ENCODE assay signal across 8 cellular contexts in the genomic region with DNA sequence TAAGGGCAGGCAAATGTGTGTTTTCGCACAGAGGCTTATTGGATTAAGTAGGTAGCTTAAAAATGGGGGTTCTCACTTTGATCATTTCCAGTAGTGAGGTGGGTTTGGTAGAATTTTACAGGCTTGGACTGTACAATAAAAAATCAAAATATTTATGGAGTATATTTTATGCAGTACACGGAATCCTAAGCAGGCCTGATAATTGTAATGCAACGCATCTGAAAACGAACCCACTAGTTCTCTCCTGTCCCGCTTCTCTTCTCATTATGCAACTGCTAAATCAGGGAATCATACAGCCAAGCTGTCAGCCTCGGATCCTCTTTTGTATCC. TPM values are rescaled to one million over a fixed set of nuclear protein-coding genes. Genes with fewer than 3 reads are reported as not detected.
A peak's percentile ranks its signal among the peaks of the same experiment; 100 is the strongest.
DNase-seq lines count a peak whose midpoint lies in the region; ATAC-seq and TF ChIP-seq lines count a peak whose summit lies in the region.

No MANE protein-coding gene starts in this region.

- H3K27ac Mint-ChIP-seq in activated naive CD4-positive, alpha-beta T cell treated with anti-CD3 and anti-CD28 coated beads for 36 hours: peak overlapping the region; percentile 68
- peak overlapping the region; percentile 95 for H3K27ac Mint-ChIP-seq in activated T-cell treated with anti-CD3 and anti-CD28 coated beads, Interleukin-2, amount 50 U/mL, for 72 hours
- peak overlapping the region; percentile 97 for H3K27ac Mint-ChIP-seq in type B pancreatic cell

- 57% methylated on average over 6 of the region's 6 CpGs for WGBS in right lobe of liver (ENCODE audit: insufficient coverage, low coverage, low lambda C conversion rate, missing lambda C conversion rate)

- H3K36me3 ChIP-seq in right lobe of liver: no peaks in the 10 kb centered on the region
- H3K36me3 ChIP-seq in mucosa of descending colon (ENCODE audit: low read depth): no peaks in the 10 kb centered on the region

- H3K9me3 Mint-ChIP-seq in activated naive CD4-positive, alpha-beta T cell treated with anti-CD3 and anti-CD28 coated beads for 36 hours: no peaks in the 10 kb centered on the region
- no peaks in the 10 kb centered on the region for H3K9me3 Mint-ChIP-seq in activated T-cell treated with anti-CD3 and anti-CD28 coated beads, Interleukin-2, amount 50 U/mL, for 72 hours
- H3K9me3 Mint-ChIP-seq in type B pancreatic cell: no peaks in the 10 kb centered on the region

- no peaks in the 10 kb centered on the region for H3K27me3 ChIP-seq in right lobe of liver

- no peaks in the 10 kb centered on the region for H3K27me3 Mint-ChIP-seq in activated naive CD4-positive, alpha-beta T cell treated with anti-CD3 and anti-CD28 coated beads for 36 hours (ENCODE audit: low read depth)
- no peaks in the 10 kb centered on the region for H3K27me3 Mint-ChIP-seq in activated T-cell treated with anti-CD3 and anti-CD28 coated beads, Interleukin-2, amount 50 U/mL, for 72 hours (ENCODE audit: low read depth)
- peaks cover 5% of the 10 kb centered on the region for H3K27me3 Mint-ChIP-seq in type B pancreatic cell

- DNase-seq in activated naive CD4-positive, alpha-beta T cell treated with anti-CD3 and anti-CD28 coated beads for 36 hours: no peak
- DNase-seq in activated naive CD4-positive, alpha-beta T cell treated with anti-CD3 and anti-CD28 coated beads, Interleukin-2, amount 50 U/mL, for 16 hours: no peak
- no peak for DNase-seq in activated T-cell treated with anti-CD3 and anti-CD28 coated beads, Interleukin-2, amount 50 U/mL, for 72 hours
- DNase-seq in right lobe of liver (no peak), type B pancreatic cell (ENCODE audit: extremely low spot score, unreplicated experiment) (no peak), GOT3 (lab: John Stamatoyannopoulos, UW) (no peak), NCI-H1105 treated with DMSO at 0.1 percent for 48 hours (lab: John Stamatoyannopoulos, UW) (no peak), mucosa of descending colon (no peak)

- no peaks in the 10 kb centered on the region for H3K9me3 ChIP-seq in right lobe of liver
- no peaks in the 10 kb centered on the region for H3K9me3 ChIP-seq in mucosa of descending colon

- H3K4me3 ChIP-seq in right lobe of liver (peak overlapping the region in 2 of 3 donors; percentile 68 to 96), mucosa of descending colon (no peak overlapping the region)

- peaks cover 2% of the 10 kb centered on the region for H3K36me3 Mint-ChIP-seq in activated naive CD4-positive, alpha-beta T cell treated with anti-CD3 and anti-CD28 coated beads for 36 hours (ENCODE audit: low read depth)
- no peaks in the 10 kb centered on the region for H3K36me3 Mint-ChIP-seq in activated T-cell treated with anti-CD3 and anti-CD28 coated beads, Interleukin-2, amount 50 U/mL, for 72 hours (ENCODE audit: insufficient read depth in 2 of 2)
- no peaks in the 10 kb centered on the region for H3K36me3 Mint-ChIP-seq in type B pancreatic cell

- H3K27ac ChIP-seq in right lobe of liver: no peak overlapping the region

- CTCF ChIA-PET in activated naive CD4-positive, alpha-beta T cell treated with anti-CD3 and anti-CD28 coated beads for 36 hours (lab: Charles Lee): interaction anchor here (0.7 to 7.2 kb wide), 6 partner anchors 9 to 1122 kb away, joined by 3 to 82 read pairs (median 5); no protein-coding TSS in a partner anchor

- ATAC-seq in activated T-cell treated with anti-CD3 and anti-CD28 coated beads, Interleukin-2, amount 50 U/mL, for 72 hours (replicated peaks in 1 of 2): no peak
- no peak for ATAC-seq in right lobe of liver
- no peak for ATAC-seq in mucosa of descending colon

- peaks cover 46% of the 10 kb centered on the region for H3K4me1 Mint-ChIP-seq in activated naive CD4-positive, alpha-beta T cell treated with anti-CD3 and anti-CD28 coated beads for 36 hours (ENCODE audit: low read depth)
- peaks cover 52% of the 10 kb centered on the region for H3K4me1 Mint-ChIP-seq in activated T-cell treated with anti-CD3 and anti-CD28 coated beads, Interleukin-2, amount 50 U/mL, for 72 hours (ENCODE audit: low read depth)
- H3K4me1 Mint-ChIP-seq in type B pancreatic cell (ENCODE audit: unreplicated experiment): peaks cover 30% of the 10 kb centered on the region

- H3K4me3 Mint-ChIP-seq in activated naive CD4-positive, alpha-beta T cell treated with anti-CD3 and anti-CD28 coated beads for 36 hours: peak overlapping the region; percentile 87
- peak overlapping the region; percentile 97 to 99 for H3K4me3 Mint-ChIP-seq in activated T-cell treated with anti-CD3 and anti-CD28 coated beads, Interleukin-2, amount 50 U/mL, for 72 hours
- H3K4me3 Mint-ChIP-seq in type B pancreatic cell: peak overlapping the region; percentile 96

- no peak for TF ChIP-seq CTCF in right lobe of liver (IDR thresholded peaks at IDR 0.05)
- no peak for TF ChIP-seq CTCF in type B pancreatic cell (conservative IDR thresholded peaks at IDR 0.05)
- no peak for TF ChIP-seq CTCF in mucosa of descending colon (IDR thresholded peaks at IDR 0.05)

- no peak for TF ChIP-seq POLR2A in right lobe of liver (IDR thresholded peaks at IDR 0.05)

- peaks cover 0 to 17% (median 2%) of the 10 kb centered on the region in 4 donors for H3K4me1 ChIP-seq in right lobe of liver
- H3K4me1 ChIP-seq in mucosa of descending colon (ENCODE audit: low read depth): peaks cover 10% of the 10 kb centered on the region

- intact Hi-C loops in activated naive CD4-positive, alpha-beta T cell treated with anti-CD3 and anti-CD28 coated beads for 36 hours (cut with micrococcal nuclease): loop anchor here (1.0 to 10.0 kb wide), 11 partner anchors 38 to 1768 kb away; a partner anchor contains a TSS
- intact Hi-C loops in right lobe of liver (cut with DNase I): no loop called here
- intact Hi-C loops in mucosa of descending colon (cut with DNase I, micrococcal nuclease): no loop called here

RNA-seq across cellular contexts. Expression of a gene that starts 0.4 kb away (rescaled TPM):
- total RNA-seq in activated naive CD4-positive, alpha-beta T cell treated with anti-CD3 and anti-CD28 coated beads for 36 hours: 10 to 100 TPM; 18.8 to 20.3 TPM
- 10 to 100 TPM; 15.6 to 22.0 TPM for total RNA-seq in activated T-cell treated with anti-CD3 and anti-CD28 coated beads, Interleukin-2, amount 50 U/mL, for 72 hours
- total RNA-seq in right lobe of liver (10 to 100 TPM in 1 of 6 experiments, 1 to 10 TPM in 5; 2.9 to 10.1 (median 6.2) TPM), type B pancreatic cell (ENCODE audit: low replicate concordance) (11.9 and 14.7 TPM in 2 replicates), mucosa of descending colon (10 to 100 TPM in 1 of 3 donors, 1 to 10 TPM in 2; 5.8 to 13.3 (median 7.7) TPM)
